ENCODE assay signal across 26 cellular contexts in the genomic region with DNA sequence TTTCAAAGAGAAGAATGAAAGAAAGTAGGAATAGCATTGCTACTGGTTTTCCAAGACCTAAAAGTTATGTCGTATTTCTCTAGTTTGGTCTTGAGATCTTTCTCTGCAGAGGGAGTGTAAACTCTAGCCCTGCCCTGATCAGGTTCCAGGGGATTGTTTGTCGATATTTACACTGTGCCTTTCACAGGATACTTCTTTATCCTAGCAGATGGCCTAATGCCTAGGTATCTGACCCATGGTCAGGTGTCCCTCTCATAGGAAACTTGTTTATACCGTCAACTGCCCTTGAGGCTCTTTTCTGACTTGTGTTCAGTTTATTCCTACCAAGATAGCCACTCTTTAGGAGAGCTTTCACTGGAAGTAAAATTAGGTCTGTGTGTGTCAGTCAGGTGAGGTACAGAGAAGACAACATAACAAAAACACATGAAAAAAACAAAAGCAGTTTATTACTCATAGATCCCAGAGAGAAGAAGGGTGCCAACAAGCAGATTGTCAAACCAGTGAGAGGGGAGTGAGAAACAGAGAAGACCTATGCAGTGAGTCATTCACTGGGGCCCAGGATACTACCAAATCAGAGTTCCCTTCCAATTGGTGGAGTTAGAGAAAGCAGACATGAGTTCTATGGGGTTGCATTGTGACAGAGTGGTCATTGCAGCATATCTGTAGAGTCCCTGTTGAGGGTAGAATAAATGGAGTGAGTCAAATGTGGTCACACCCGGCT. TPM values are rescaled to one million over a fixed set of nuclear protein-coding genes. Genes with fewer than 3 reads are reported as not detected.
DNase-seq lines count a peak whose midpoint lies in the region; FAIRE-seq and TF ChIP-seq lines count a peak whose summit lies in the region.
"Had no signal": no experiment of that assay in that cellular context is flagged by ENCODE, and none has a peak within 500 bp of the region (broad histone marks: within the 10 kb centered on the region; RNA-seq: fewer than 3 reads in every experiment).

No MANE protein-coding gene starts in this region.

- H3K4me2 ChIP-seq in mesendoderm (ENCODE audit: low read length), result no peak overlapping the region
- H3K4me2 ChIP-seq: KMS-11 had no signal

- no peak overlapping the region for H2AK5ac ChIP-seq in mesendoderm (ENCODE audit: low read length)

- no peak overlapping the region for H3K4ac ChIP-seq in mesendoderm (ENCODE audit: low read depth, low read length)

- H3K79me2 ChIP-seq in mesendoderm (ENCODE audit: control insufficient read depth, insufficient read depth, low read length), result no peaks in the 10 kb centered on the region

- H3K4me1 ChIP-seq in mesendoderm (ENCODE audit: control insufficient read depth, low read depth, low read length), result no peaks in the 10 kb centered on the region
- H3K4me1 ChIP-seq: pancreas, suprapubic skin had no signal

- no peaks in the 10 kb centered on the region for H3K36me3 ChIP-seq in mesendoderm (ENCODE audit: control insufficient read depth, insufficient read depth, low read length)
- H3K36me3 ChIP-seq: pancreas, suprapubic skin had no signal

- H2BK15ac ChIP-seq in mesendoderm (replicated peaks; ENCODE audit: low read depth), result no peak overlapping the region

- TF ChIP-seq CTCF in AG10803 (conservative IDR thresholded peaks at IDR 0.05; ENCODE audit: low read length), result no peak

- H4K5ac ChIP-seq in mesendoderm (ENCODE audit: low read length), result no peak overlapping the region

- no peak overlapping the region for H3K27ac ChIP-seq in mesendoderm (ENCODE audit: low read depth, low read length)
- H3K27ac ChIP-seq: KMS-11, pancreas, suprapubic skin had no signal

- no peak overlapping the region for H4K8ac ChIP-seq in mesendoderm (ENCODE audit: low read depth, low read length)

- no peaks in the 10 kb centered on the region for H3K27me3 ChIP-seq in mesendoderm (ENCODE audit: insufficient read depth, low read length, poor library complexity)
- H3K27me3 ChIP-seq: suprapubic skin had no signal

- H3K4me3 ChIP-seq in AG10803 (ENCODE audit: low read length) (no peak overlapping the region), mesendoderm (ENCODE audit: low read length) (no peak overlapping the region)
- H3K4me3 ChIP-seq: lung, pancreas, suprapubic skin had no signal

- peak; percentile 8 for DNase-seq in AG10803 (ENCODE audit: low read depth)
- peak; percentile 73 for DNase-seq in DMS53 (lab: John Stamatoyannopoulos, UW)
- DNase-seq in RCC 7860 (ENCODE audit: low spot score), result peak; percentile 48
- peak; percentile 2 for DNase-seq in glomerular visceral epithelial cell (ENCODE audit: extremely low spot score)
- DNase-seq in nucleus accumbens (lab: John Stamatoyannopoulos, UW), result no peak
- no peak for DNase-seq in amygdala (lab: John Stamatoyannopoulos, UW)
- DNase-seq in mesendoderm, result no peak
- DNase-seq: activated CD4-positive, alpha-beta memory T cell treated with anti-CD3 and anti-CD28 coated beads for 36 hours; activated naive CD8-positive, alpha-beta T cell treated with anti-CD3 and anti-CD28 coated beads, Interleukin-2, amount 10 ng/mL, durations not matched to agents 7 days and 5 days; CD4-positive, CD25-positive, alpha-beta regulatory T cell; head of caudate nucleus; kidney glomerular epithelial cell; NCI-H1092; NCI-H2029; NCI-H526; pancreas; right cardiac atrium; stimulated activated CD4-positive, alpha-beta T cell treated with anti-CD3 and anti-CD28 coated beads, Interleukin-2, amount 100 ng/mL, for 48 hours; T-helper 1 cell had no signal

- H3K79me1 ChIP-seq in mesendoderm (ENCODE audit: low read length), result no peaks in the 10 kb centered on the region

- H3K9ac ChIP-seq in mesendoderm (ENCODE audit: low read length), result no peak overlapping the region
- H3K9ac ChIP-seq: KMS-11 had no signal

- H2BK120ac ChIP-seq in mesendoderm (ENCODE audit: low read depth, low read length), result no peak overlapping the region

- H3K18ac ChIP-seq in mesendoderm (ENCODE audit: low read length), result no peak overlapping the region

- peak; percentile 76 for FAIRE-seq in RCC 7860 (lab: Jason Lieb, UNC)
- FAIRE-seq: astrocyte, endothelial cell of umbilical vein, H1, pancreas, urothelium cell line had no signal

- H3K23ac ChIP-seq in mesendoderm (ENCODE audit: low read length), result no peak overlapping the region

- no CpG with 5 or more reads among the region's 4 CpGs for WGBS in mesendoderm (ENCODE audit: extremely low coverage, insufficient coverage, low lambda C conversion rate)

- H3K56ac ChIP-seq in mesendoderm (ENCODE audit: low read length), result no peak overlapping the region

- no peak overlapping the region for H2BK5ac ChIP-seq in mesendoderm (ENCODE audit: low read length)

RNA-seq across cellular contexts. Expression of a gene that starts 40.6 kb away (rescaled TPM):
- polyA plus RNA-seq in mesendoderm (2013, experiment 1 of 2), result 74.5 TPM
- 72.0 TPM for polyA plus RNA-seq in mesendoderm (2013, experiment 2 of 2)

Comparison
In these comparisons a context has a peak if more than half of its experiments do, and no peak if none do; other contexts are left out.
1. DNase-seq: peak in AG10803 (single experiment), DMS53 (single experiment), RCC 7860 (single experiment) and glomerular visceral epithelial cell (single experiment); none in nucleus accumbens (0 of 56), amygdala (0 of 56) and mesendoderm (single experiment).